In genomic region chr5:75612211-75612579, GRCh38 we compare ENCODE assay signal across 11 cellular contexts. TPM values are rescaled to one million over a fixed set of nuclear protein-coding genes. Genes with fewer than 3 reads are reported as not detected.
DNase-seq lines count a peak whose midpoint lies in the region; ATAC-seq and TF ChIP-seq lines count a peak whose summit lies in the region.
"Had no signal": no experiment of that assay in that cellular context is flagged by ENCODE, and none has a peak within 500 bp of the region (broad histone marks: within the 10 kb centered on the region; RNA-seq: fewer than 3 reads in every experiment).

No MANE protein-coding gene starts in this region.

- H3F3A ChIP-seq in GM23338 (replicated peaks; ENCODE audit: low read depth), result no peaks in the 10 kb centered on the region

- H2AFZ ChIP-seq in GM23338, result peak overlapping the region; percentile 94

- TF ChIP-seq CTCF in GM23338 (conservative IDR thresholded peaks at IDR 0.05; ENCODE audit: low read depth in 2 of 2), result no peak

- H3K4me1 Mint-ChIP-seq in GM23338, result peaks cover 31% of the 10 kb centered on the region

- peak overlapping the region; percentile 83; the same call in 2 of the 3 replicates for H3K4me3 Mint-ChIP-seq in GM23338

- H3K9me3 Mint-ChIP-seq in GM23338, result no peaks in the 10 kb centered on the region; the same call in 2 of the 3 replicates

- H3K9me2 ChIP-seq in GM23338 (ENCODE audit: insufficient read depth), result 0 out of 2 replicates have a peak, but pooled peaks cover 6% of the 10 kb centered on the region

- no peaks in the 10 kb centered on the region for H3K36me3 ChIP-seq in GM23338 (ENCODE audit: insufficient read depth)
- H3K36me3 ChIP-seq in adipocyte (ENCODE audit: control insufficient read depth, insufficient read depth, low read length, severe bottlenecking), result peaks cover 5% of the 10 kb centered on the region
- H3K36me3 ChIP-seq in skeletal muscle satellite cell (ENCODE audit: insufficient read depth, low read length), result no peaks in the 10 kb centered on the region

- H3K9ac ChIP-seq in adipocyte (ENCODE audit: low read length), result peak overlapping the region; percentile 80
- peak overlapping the region; percentile 79 for H3K9ac ChIP-seq in skeletal muscle satellite cell (ENCODE audit: low read depth, low read length)

- no peaks in the 10 kb centered on the region for H3K79me2 ChIP-seq in GM23338 (replicated peaks; ENCODE audit: insufficient read depth)

- H3K27ac ChIP-seq in GM23338 (ENCODE audit: low read depth), result no peak overlapping the region

- no peaks in the 10 kb centered on the region for H3K36me3 Mint-ChIP-seq in GM23338 (ENCODE audit: low read depth)

- H3K9me3 ChIP-seq in adipocyte (ENCODE audit: control insufficient read depth, low read length), result no peaks in the 10 kb centered on the region
- H3K9me3 ChIP-seq in iPS-18c (ENCODE audit: control insufficient read depth, insufficient read depth, low read length), result no peaks in the 10 kb centered on the region
- no peaks in the 10 kb centered on the region for H3K9me3 ChIP-seq in skeletal muscle satellite cell (replicated peaks; ENCODE audit: low read length)

- H3K27me3 ChIP-seq in GM23338 (ENCODE audit: insufficient read depth) (no peaks in the 10 kb centered on the region), adipocyte (replicated peaks; ENCODE audit: control insufficient read depth, insufficient read depth, low read length) (no peaks in the 10 kb centered on the region), skeletal muscle satellite cell (ENCODE audit: control insufficient read depth, insufficient read depth, low read length) (no peaks in the 10 kb centered on the region)

- H3K27me3 Mint-ChIP-seq in GM23338 (ENCODE audit: insufficient read depth, low read depth, poor library complexity), result peaks cover 6% of the 10 kb centered on the region

- H3K27ac Mint-ChIP-seq in GM23338, result no peak overlapping the region

- H3K4me2 ChIP-seq in GM23338 (peak overlapping the region; percentile 96), skeletal muscle satellite cell (ENCODE audit: low read length) (peak overlapping the region; percentile 82)

- peak; percentile 65 for ATAC-seq in GM23338
- ATAC-seq in HG03196 (IDR thresholded peaks at IDR 0.05; ENCODE audit: unreplicated experiment), result no peak
- no peak for ATAC-seq in HG02870 (IDR thresholded peaks at IDR 0.05; ENCODE audit: unreplicated experiment)

- H3K4me1 ChIP-seq in GM23338 (ENCODE audit: insufficient read depth), result peaks cover 16% of the 10 kb centered on the region
- peaks cover 19% of the 10 kb centered on the region for H3K4me1 ChIP-seq in adipocyte (ENCODE audit: control insufficient read depth, insufficient read depth, low read length)
- peaks cover 15% of the 10 kb centered on the region for H3K4me1 ChIP-seq in skeletal muscle satellite cell (ENCODE audit: control insufficient read depth, insufficient read depth, low read length)

- DNase-seq in GM23338 (ENCODE audit: low spot score) (peak; percentile 39), adipocyte (ENCODE audit: low read depth) (no peak), GOT3 (lab: John Stamatoyannopoulos, UW) (no peak), NCI-H1436 treated with DMSO at 0.1 percent for 48 hours (lab: John Stamatoyannopoulos, UW) (no peak)
- DNase-seq: activated naive CD4-positive, alpha-beta T cell treated with Interleukin-2 at 50 U/mL for 16 hours; DMS153; stimulated activated CD4-positive, alpha-beta T cell treated with anti-CD3 and anti-CD28 coated beads, Interleukin-2, amount 100 ng/mL, for 48 hours had no signal

- H4K20me1 ChIP-seq in GM23338 (replicated peaks; ENCODE audit: insufficient read depth), result no peaks in the 10 kb centered on the region

- peak overlapping the region; percentile 78 for H3K4me3 ChIP-seq in GM23338
- H3K4me3 ChIP-seq in adipocyte (ENCODE audit: low read length), result peak overlapping the region; percentile 81
- peak overlapping the region; percentile 54; the same call in 1 of the 2 replicates for H3K4me3 ChIP-seq in iPS-18c (ENCODE audit: insufficient read depth, low read depth, low read length)
- H3K4me3 ChIP-seq in skeletal muscle satellite cell (ENCODE audit: low read length), result peak overlapping the region; percentile 70

TF ChIP-seq in GM23338, 12 proteins besides CTCF, POLR2A, EP300 and RAD21 (continues in another document):
- no peak for TF ChIP-seq EZH2phosphoT487 (IDR thresholded peaks at IDR 0.05; ENCODE audit: unreplicated experiment)
- TF ChIP-seq ZNF462 (CRISPR knock-in tag; IDR thresholded peaks at IDR 0.05), result no peak
- TF ChIP-seq STAT1 (IDR thresholded peaks at IDR 0.05; ENCODE audit: unreplicated experiment), result no peak
- TF ChIP-seq ZNF331 (CRISPR knock-in tag; IDR thresholded peaks at IDR 0.05; ENCODE audit: low read depth), result no peak
- no peak for TF ChIP-seq CREB1 (CRISPR knock-in tag; IDR thresholded peaks at IDR 0.05; ENCODE audit: low read depth)
- no peak for TF ChIP-seq ZNF114 (CRISPR knock-in tag; IDR thresholded peaks at IDR 0.05)

RNA-seq across cellular contexts. Expression of gene ANKDD1B, which starts 0.9 kb away (rescaled TPM):
- 0.73 TPM in 1 of 2 replicates, not detected in the other for total RNA-seq in GM23338 (2014; rRNA removed; shearing (Covaris generic))
- polyA plus RNA-seq in GM23338 (2016; fragmentation: Nextera tagmentation; extraction: Ambion mirVana), result 0.28 and 0.40 TPM in 2 replicates
- total RNA-seq in skeletal muscle satellite cell (2012; rRNA removed), result 0.44 TPM in 1 of 2 replicates, not detected in the other
